ENCODE assay signal across 9 cellular contexts in the genomic region with DNA sequence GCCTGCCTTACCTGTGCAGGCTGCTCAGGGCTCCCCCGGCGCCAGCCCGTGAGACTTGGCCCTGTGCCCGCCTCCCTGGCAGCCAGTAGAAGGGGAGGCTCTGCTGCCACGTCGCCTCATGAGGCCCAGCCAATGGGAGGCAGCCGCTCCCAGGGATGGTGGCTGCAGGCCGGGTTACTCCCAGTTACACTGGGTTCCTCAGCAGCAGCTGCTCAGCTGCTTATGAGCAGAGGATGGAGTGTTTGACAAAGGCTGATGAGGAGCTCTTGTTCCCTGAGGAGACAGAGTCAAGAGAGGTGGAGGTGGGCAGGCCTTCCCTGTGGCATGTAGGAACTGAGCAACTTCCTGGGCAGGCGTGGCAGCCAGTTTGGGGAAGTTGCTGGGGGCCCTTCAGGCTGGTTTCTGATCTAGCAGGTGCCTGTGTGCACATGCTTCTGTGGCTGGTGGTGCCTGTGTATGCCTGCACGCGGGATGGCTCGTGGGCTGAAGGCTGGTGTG. TPM values are rescaled to one million over a fixed set of nuclear protein-coding genes. Genes with fewer than 3 reads are reported as not detected.
A peak's percentile ranks its signal among the peaks of the same experiment; 100 is the strongest.
DNase-seq lines count a peak whose midpoint lies in the region; ATAC-seq and TF ChIP-seq lines count a peak whose summit lies in the region.
"Had no signal": no experiment of that assay in that cellular context is flagged by ENCODE, and none has a peak within 500 bp of the region (broad histone marks: within the 10 kb centered on the region; RNA-seq: fewer than 3 reads in every experiment).

No MANE protein-coding gene starts in this region.

- POLR2A ChIA-PET in CD8-positive, alpha-beta T cell (lab: Charles Lee) = no interaction called here

- H3K4me3 Mint-ChIP-seq in CD8-positive, alpha-beta T cell = no peak overlapping the region
- H3K4me3 Mint-ChIP-seq: activated naive CD4-positive, alpha-beta T cell treated with anti-CD3 and anti-CD28 coated beads, Interleukin-2, amount 50 U/mL, for 24 hours had no signal

- H3K27me3 Mint-ChIP-seq in CD8-positive, alpha-beta T cell (ENCODE audit: low read depth) = no peaks in the 10 kb centered on the region
- H3K27me3 Mint-ChIP-seq: activated naive CD4-positive, alpha-beta T cell treated with anti-CD3 and anti-CD28 coated beads, Interleukin-2, amount 50 U/mL, for 24 hours had no signal

- no peaks in the 10 kb centered on the region for H3K27me3 ChIP-seq in CD8-positive, alpha-beta T cell (ENCODE audit: insufficient read depth, low read length)

- H3K27ac ChIP-seq in CD8-positive, alpha-beta T cell (ENCODE audit: low read depth, low read length) = no peak overlapping the region

- CTCF ChIA-PET in CD8-positive, alpha-beta T cell (lab: Charles Lee) = interaction anchor here (1.2 to 1.8 kb wide), 2 partner anchors 11 to 13 kb away, joined by 3 to 5 read pairs; no protein-coding TSS in a partner anchor

- H3K36me3 ChIP-seq in CD8-positive, alpha-beta T cell (ENCODE audit: insufficient read depth, low read length) = no peaks in the 10 kb centered on the region

- H3K27ac Mint-ChIP-seq in CD8-positive, alpha-beta T cell = no peak overlapping the region
- H3K27ac Mint-ChIP-seq: activated naive CD4-positive, alpha-beta T cell treated with anti-CD3 and anti-CD28 coated beads, Interleukin-2, amount 50 U/mL, for 24 hours had no signal

- intact Hi-C loops in CD8-positive, alpha-beta T cell (cut with DNase I, micrococcal nuclease) = no loop called here

- peaks cover 16% of the 10 kb centered on the region for H3K4me1 Mint-ChIP-seq in CD8-positive, alpha-beta T cell (ENCODE audit: low read depth)

- peak; percentile 66 for ATAC-seq in CD8-positive, alpha-beta T cell
- ATAC-seq in GM18909 (IDR thresholded peaks at IDR 0.05; ENCODE audit: poor library complexity, unreplicated experiment) = peak; percentile 69
- ATAC-seq in GM21515 (IDR thresholded peaks at IDR 0.05; ENCODE audit: unreplicated experiment) = no peak

- H3K9me3 Mint-ChIP-seq in CD8-positive, alpha-beta T cell = no peaks in the 10 kb centered on the region
- H3K9me3 Mint-ChIP-seq: activated naive CD4-positive, alpha-beta T cell treated with anti-CD3 and anti-CD28 coated beads, Interleukin-2, amount 50 U/mL, for 24 hours had no signal

- DNase-seq in CD8-positive, alpha-beta T cell = peak in 3 of 7 experiments; percentile 49 to 53 (median 52)
- DNase-seq in Kasumi-1 (lab: John Stamatoyannopoulos, UW) (peak; percentile 74 to 83), SHP77 treated with DMSO at 0.1 percent for 48 hours (lab: John Stamatoyannopoulos, UW) (peak; percentile 85), globus pallidus (ENCODE audit: low spot score) (peak; percentile 35), ureter (ENCODE audit: low spot score) (peak; percentile 73), NCI-H526 treated with DMSO at 0.1 percent for 48 hours (lab: John Stamatoyannopoulos, UW) (no peak)

- no peak for TF ChIP-seq CTCF in CD8-positive, alpha-beta T cell (IDR thresholded peaks at IDR 0.05)

- H3K4me3 ChIP-seq in CD8-positive, alpha-beta T cell (ENCODE audit: low read depth, low read length) = no peak overlapping the region

- no peaks in the 10 kb centered on the region for H3K36me3 Mint-ChIP-seq in CD8-positive, alpha-beta T cell

- no peaks in the 10 kb centered on the region for H3K9me3 ChIP-seq in CD8-positive, alpha-beta T cell (ENCODE audit: low read length)

- H3K4me1 ChIP-seq in CD8-positive, alpha-beta T cell (ENCODE audit: insufficient read depth, low read length) = peaks cover 16% of the 10 kb centered on the region

RNA-seq across cellular contexts. Expression of a gene that starts 5.6 kb away (rescaled TPM):
- 1 to 10 TPM; 5.9 to 6.4 TPM for total RNA-seq in CD8-positive, alpha-beta T cell
- total RNA-seq in ureter = 28.5 TPM

RNA-seq across cellular contexts. Expression of a gene that starts 58.8 kb away (rescaled TPM):
- under 1 TPM in 1 of 2 experiments, not detected in 1; 0.22 TPM for total RNA-seq in CD8-positive, alpha-beta T cell
- total RNA-seq in ureter = 84.3 TPM

Comparison
In these comparisons a context has a peak if more than half of its experiments do, and no peak if none do; other contexts are left out.
1. RNA of a gene that starts 58.8 kb away (total RNA-seq): 84.3 TPM in ureter (single experiment); 0.22 TPM in CD8-positive, alpha-beta T cell; every median in the first group is over 10 times any median in the second.